ENCODE assay signal across 2 cellular contexts in the genomic region with DNA sequence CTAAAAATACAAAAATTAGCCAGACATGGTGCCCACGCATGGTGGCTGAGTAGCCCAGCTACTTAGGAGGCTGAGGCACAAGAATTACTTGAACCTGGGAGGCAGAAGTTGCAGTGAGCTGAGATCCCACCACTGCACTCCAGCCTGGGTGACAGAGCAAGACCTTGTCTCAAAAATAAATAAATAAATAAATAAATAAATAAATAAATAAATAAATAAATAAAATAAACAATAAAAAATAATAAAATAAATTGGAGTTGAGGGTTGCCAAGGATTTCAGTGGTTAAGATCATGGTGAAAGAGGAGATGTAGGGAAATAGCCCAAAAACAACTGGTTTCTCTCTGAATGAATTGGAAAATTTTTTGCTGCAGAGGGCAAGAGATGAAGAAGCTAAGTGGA. TPM values are rescaled to one million over a fixed set of nuclear protein-coding genes. Genes with fewer than 3 reads are reported as not detected.
"Had no signal": no experiment of that assay in that cellular context is flagged by ENCODE, and none has a peak within 500 bp of the region (broad histone marks: within the 10 kb centered on the region; RNA-seq: fewer than 3 reads in every experiment).

No MANE protein-coding gene starts in this region.

RNA-seq across cellular contexts. Expression of a gene that starts 25.7 kb away (rescaled TPM):
- total RNA-seq: G401, GM12878 had no signal
- polyA plus RNA-seq: GM12878 had no signal
